ENCODE assay signal across 8 cellular contexts in genomic region chr1:153977250-153978240, GRCh38. TPM values are rescaled to one million over a fixed set of nuclear protein-coding genes. Genes with fewer than 3 reads are reported as not detected.
DNase-seq lines count a peak whose midpoint lies in the region; ATAC-seq, FAIRE-seq and TF ChIP-seq lines count a peak whose summit lies in the region.

Gene JTB (minus strand): TSS chr1:153977674. CDS start chr1:153977252, 422 bp downstream.

- peak within 1 kb of the TSS; percentile 91 for H3K9ac ChIP-seq in keratinocyte (ENCODE audit: control insufficient read depth, extremely low read depth, insufficient read depth, low read length)

- TF ChIP-seq CTCF in keratinocyte (optimal IDR thresholded peaks at IDR 0.05 in 1 of 3, IDR thresholded peaks at IDR 0.05 in 1 of 3, conservative IDR thresholded peaks at IDR 0.05 in 1 of 3; ENCODE audit: extremely low read depth in 1 of 3, insufficient read depth in 2 of 3, low read length in 3 of 3) = no peak

- peak; percentile 87 for ATAC-seq in HG03175 (IDR thresholded peaks at IDR 0.05; ENCODE audit: unreplicated experiment)
- peak; percentile 96 for ATAC-seq in central memory CD8-positive, alpha-beta T cell (replicated peaks; ENCODE audit: extremely low read depth, poor library complexity, severe bottlenecking)

- dilution Hi-C loops in keratinocyte (cut with MboI; ENCODE audit: extremely low pct_ligation_motif_present, low sequenced_read_pairs) = no loop called here

- H3K36me3 Mint-ChIP-seq in central memory CD8-positive, alpha-beta T cell (ENCODE audit: insufficient read depth) = peaks cover 27% of the 10 kb centered on the region

- H3K9me1 ChIP-seq in keratinocyte (ENCODE audit: control insufficient read depth, extremely low read depth, insufficient read depth, low read length) = no peaks in the 10 kb centered on the region

- no peaks in the 10 kb centered on the region for H4K20me1 ChIP-seq in keratinocyte (ENCODE audit: control insufficient read depth, extremely low read depth, insufficient read depth, low read length)

- DNase-seq in NCI-H524 (lab: John Stamatoyannopoulos, UW) (peak; percentile 55 to 70), NCI-H524 treated with DMSO at 0.1 percent for 48 hours (lab: John Stamatoyannopoulos, UW) (no peak), NCI-H446 (lab: John Stamatoyannopoulos, UW) (peak; percentile 53 to 81), keratinocyte (ENCODE audit: low read depth, low spot score) (no peak)
- peak; percentile 78 for DNase-seq in activated CD4-positive, CD25-positive, alpha-beta regulatory T cell treated with anti-CD3 and anti-CD28 coated beads, Interleukin-2, amount 50 U/mL, for 72 hours
- DNase-seq in central memory CD8-positive, alpha-beta T cell (ENCODE audit: low spot score in 2 of 2) = peak; percentile 59 to 64
- DNase-seq in stimulated activated CD4-positive, alpha-beta T cell treated with anti-CD3 and anti-CD28 coated beads, Interleukin-12 subunit alpha, Interleukin-12 subunit beta, amount 100 ng/mL, for 48 hours (ENCODE audit: low read depth in 2 of 3, low spot score in 1 of 3) = peak; percentile 72 to 83 (median 78)

- H3K27ac Mint-ChIP-seq in central memory CD8-positive, alpha-beta T cell (ENCODE audit: low read depth) = peak within 1 kb of the TSS; percentile 89

- peak within 1 kb of the TSS; percentile 91 for H3K4me3 Mint-ChIP-seq in central memory CD8-positive, alpha-beta T cell

- peaks cover 10 to 23% of the 10 kb centered on the region in 2 experiments for H3K36me3 ChIP-seq in keratinocyte (ENCODE audit: control insufficient read depth in 2 of 2, extremely low read depth in 1 of 2, insufficient read depth in 2 of 2, low read length in 2 of 2)

- peaks cover 13% of the 10 kb centered on the region for H3K4me1 ChIP-seq in keratinocyte (ENCODE audit: control insufficient read depth, extremely low read depth, insufficient read depth, low read length)

- H3K4me2 ChIP-seq in keratinocyte (ENCODE audit: control insufficient read depth, extremely low read depth, insufficient read depth, low read depth, low read length) = peak within 1 kb of the TSS; percentile 98

- peaks cover 31% of the 10 kb centered on the region for H3K4me1 Mint-ChIP-seq in central memory CD8-positive, alpha-beta T cell

- no peak for FAIRE-seq in keratinocyte (lab: Jason Lieb, UNC)

- no peaks in the 10 kb centered on the region for H3K9me3 Mint-ChIP-seq in central memory CD8-positive, alpha-beta T cell

- peak within 1 kb of the TSS; percentile 91 to 98 (median 95) for H3K4me3 ChIP-seq in keratinocyte (ENCODE audit: control insufficient read depth in 2 of 3, extremely low read depth in 1 of 3, insufficient read depth in 2 of 3, low read depth in 1 of 3, low read length in 3 of 3)

- peaks cover 16% of the 10 kb centered on the region for H3K79me2 ChIP-seq in keratinocyte (ENCODE audit: control insufficient read depth, insufficient read depth, low read length)

- no peaks in the 10 kb centered on the region for H3K9me3 ChIP-seq in keratinocyte (ENCODE audit: control insufficient read depth, low read depth, low read length)

- no peaks in the 10 kb centered on the region for H3K27me3 ChIP-seq in keratinocyte (ENCODE audit: control insufficient read depth, extremely low read depth, insufficient read depth, low read length)

- H3K27ac ChIP-seq in keratinocyte (ENCODE audit: control insufficient read depth, insufficient read depth, low read length) = peak within 1 kb of the TSS; percentile 76

- H3K27me3 Mint-ChIP-seq in central memory CD8-positive, alpha-beta T cell = no peaks in the 10 kb centered on the region

- H2AFZ ChIP-seq in keratinocyte (ENCODE audit: control insufficient read depth, low read length) = peak within 1 kb of the TSS; percentile 100

RNA-seq across cellular contexts. Expression of gene JTB, which starts in this region (rescaled TPM):
- 71.7 to 86.8 TPM (median 83.4 TPM) in 3 replicates for polyA plus RNA-seq in keratinocyte
- polyA plus RNA-seq in keratinocyte (2011; ENCODE audit: low read depth) = 52.8 TPM
- polyA plus RNA-seq in keratinocyte (2011; cell fraction: cytosol; rRNA removed) = 98.1 and 102 TPM in 2 replicates
- polyA plus RNA-seq in keratinocyte (2011; cell fraction: nucleus; rRNA removed) = 35.9 and 40.4 TPM in 2 replicates
- 65.4 and 103 TPM in 2 replicates for polyA plus RNA-seq in keratinocyte (2012; ENCODE audit: low replicate concordance)
- 20.1 to 29.2 TPM (median 27.0 TPM) in 3 replicates for polyA minus RNA-seq in keratinocyte
- 36.1 TPM for polyA minus RNA-seq in keratinocyte (2011; cell fraction: cytosol; rRNA and poly(A)+ RNA removed)
- 8.3 and 8.6 TPM in 2 replicates for polyA minus RNA-seq in keratinocyte (2011; cell fraction: nucleus; rRNA and poly(A)+ RNA removed)

Comparison
In these comparisons a context has a peak if more than half of its experiments do, and no peak if none do; other contexts are left out.
1. DNase-seq: peak in NCI-H524 (2 of 2), NCI-H446 (2 of 2), activated CD4-positive, CD25-positive, alpha-beta regulatory T cell treated with anti-CD3 and anti-CD28 coated beads, Interleukin-2, amount 50 U/mL, for 72 hours (single experiment), central memory CD8-positive, alpha-beta T cell (2 of 2) and stimulated activated CD4-positive, alpha-beta T cell treated with anti-CD3 and anti-CD28 coated beads, Interleukin-12 subunit alpha, Interleukin-12 subunit beta, amount 100 ng/mL, for 48 hours (3 of 3); none in NCI-H524 treated with DMSO at 0.1 percent for 48 hours (single experiment) and keratinocyte (single experiment).